In genomic region chr21:37039434-37040075, GRCh38 we compare ENCODE assay signal across 23 cellular contexts. TPM values are rescaled to one million over a fixed set of nuclear protein-coding genes. Genes with fewer than 3 reads are reported as not detected.
"Had no signal": no experiment of that assay in that cellular context is flagged by ENCODE, and none has a peak within 500 bp of the region (broad histone marks: within the 10 kb centered on the region; RNA-seq: fewer than 3 reads in every experiment).

No MANE protein-coding gene starts in this region.

- H3K27ac ChIP-seq: brain microvascular endothelial cell, cardiac muscle cell, PC-9 had no signal

- H3K4me3 Mint-ChIP-seq: activated CD4-positive, alpha-beta memory T cell treated with anti-CD3 and anti-CD28 coated beads for 36 hours; activated CD4-positive, alpha-beta T cell treated with anti-CD3 and anti-CD28 coated beads, Interleukin-2, amount 10 ng/mL, durations not matched to agents 7 days and 5 days; activated naive CD4-positive, alpha-beta T cell treated with anti-CD3 and anti-CD28 coated beads for 36 hours; activated naive CD8-positive, alpha-beta T cell; activated T-cell treated with anti-CD3 and anti-CD28 coated beads, Interleukin-2, amount 50 U/mL, for 4 hours; T-helper 1 cell treated with Interleukin-12 subunit alpha and Interleukin-12 subunit beta and Interleukin-4 antibody, amounts not matched to agents 30 μg/mL and 1 μg/mL, for 36 hours had no signal

- DNase-seq: activated CD4-positive, alpha-beta memory T cell treated with anti-CD3 and anti-CD28 coated beads for 36 hours; activated CD4-positive, alpha-beta T cell treated with anti-CD3 and anti-CD28 coated beads, Interleukin-2, amount 10 ng/mL, durations not matched to agents 7 days and 5 days; activated CD4-positive, CD25-positive, alpha-beta regulatory T cell; activated CD8-positive, alpha-beta memory T cell treated with anti-CD3 and anti-CD28 coated beads for 24 hours; activated effector memory CD4-positive, alpha-beta T cell treated with anti-CD3 and anti-CD28 coated beads, Interleukin-2, amount 50 U/mL, for 16 hours; activated naive CD4-positive, alpha-beta T cell treated with anti-CD3 and anti-CD28 coated beads for 36 hours; activated T-cell treated with anti-CD3 and anti-CD28 coated beads, Interleukin-2, amount 50 U/mL, for 4 hours; amygdala; brain microvascular endothelial cell; Karpas-422; MM.1S; NCI-H1105; NCI-H1436; NCI-H1694 treated with DMSO at 0.1 percent for 48 hours; NCI-H2029 treated with DMSO at 0.1 percent for 48 hours; NCI-H524; PC-9; SHP77 treated with DMSO at 0.1 percent for 48 hours had no signal

- H3K4me2 ChIP-seq: PC-9 had no signal

- H3K36me3 Mint-ChIP-seq: activated CD4-positive, alpha-beta memory T cell treated with anti-CD3 and anti-CD28 coated beads for 36 hours; activated naive CD8-positive, alpha-beta T cell had no signal

- ATAC-seq: activated T-cell treated with anti-CD3 and anti-CD28 coated beads, Interleukin-2, amount 50 U/mL, for 4 hours had no signal

- H3K27ac Mint-ChIP-seq: activated CD4-positive, alpha-beta memory T cell treated with anti-CD3 and anti-CD28 coated beads for 36 hours; activated CD4-positive, alpha-beta T cell treated with anti-CD3 and anti-CD28 coated beads, Interleukin-2, amount 10 ng/mL, durations not matched to agents 7 days and 5 days; activated naive CD4-positive, alpha-beta T cell treated with anti-CD3 and anti-CD28 coated beads for 36 hours; activated naive CD8-positive, alpha-beta T cell; T-helper 1 cell treated with Interleukin-12 subunit alpha and Interleukin-12 subunit beta and Interleukin-4 antibody, amounts not matched to agents 30 μg/mL and 1 μg/mL, for 36 hours had no signal

- H3K4me3 ChIP-seq: cardiac muscle cell, PC-9 had no signal

- H3K9me3 Mint-ChIP-seq: activated CD4-positive, alpha-beta memory T cell treated with anti-CD3 and anti-CD28 coated beads for 36 hours; activated CD4-positive, alpha-beta T cell treated with anti-CD3 and anti-CD28 coated beads, Interleukin-2, amount 10 ng/mL, durations not matched to agents 7 days and 5 days; activated naive CD4-positive, alpha-beta T cell treated with anti-CD3 and anti-CD28 coated beads for 36 hours; activated T-cell treated with anti-CD3 and anti-CD28 coated beads, Interleukin-2, amount 50 U/mL, for 4 hours; T-helper 1 cell treated with Interleukin-12 subunit alpha and Interleukin-12 subunit beta and Interleukin-4 antibody, amounts not matched to agents 30 μg/mL and 1 μg/mL, for 36 hours had no signal

- H3K27me3 Mint-ChIP-seq: activated CD4-positive, alpha-beta memory T cell treated with anti-CD3 and anti-CD28 coated beads for 36 hours; activated naive CD8-positive, alpha-beta T cell had no signal

- FAIRE-seq: astrocyte had no signal

- H3K36me3 ChIP-seq: brain microvascular endothelial cell, cardiac muscle cell had no signal

- H3K27me3 ChIP-seq: brain microvascular endothelial cell, cardiac muscle cell had no signal

- H2AFZ ChIP-seq: PC-9 had no signal

RNA-seq across cellular contexts. Expression of gene RIPPLY3, which starts 33.1 kb away (rescaled TPM):
- total RNA-seq: activated T-cell treated with anti-CD3 and anti-CD28 coated beads, Interleukin-2, amount 50 U/mL, for 4 hours; astrocyte; cardiac muscle cell; SK-MEL-5 had no signal
- polyA plus RNA-seq: cardiac muscle cell had no signal
